9 cellular contexts compared by ENCODE assay signal in the genomic region with DNA sequence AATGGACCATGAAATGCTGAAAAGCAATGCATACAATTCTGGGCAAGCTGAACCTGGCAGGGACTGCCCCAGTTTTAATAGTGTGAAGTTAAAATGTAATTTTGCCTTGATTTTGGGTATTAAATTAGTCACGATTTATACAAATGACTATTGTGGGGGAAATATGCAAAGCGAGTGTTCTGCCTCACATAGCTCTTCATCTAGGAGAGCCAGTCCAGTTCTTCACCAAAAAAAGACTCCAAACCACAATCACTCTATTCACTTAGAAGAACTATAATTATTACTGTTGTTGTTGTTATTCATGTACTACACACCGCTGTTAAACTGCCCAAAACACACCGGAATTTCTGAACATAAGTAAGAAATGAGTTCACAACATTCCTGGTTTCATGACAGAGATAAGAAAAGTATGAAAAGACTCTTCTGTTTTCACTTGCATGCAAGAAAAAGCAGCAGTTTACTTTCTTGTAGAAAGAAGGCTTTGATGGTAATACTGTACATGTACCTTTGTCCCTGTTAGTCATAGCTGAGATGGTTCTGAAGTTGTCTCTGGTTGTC.
DNase-seq lines count a peak whose midpoint lies in the region; ATAC-seq and TF ChIP-seq lines count a peak whose summit lies in the region.
"Had no signal": no experiment of that assay in that cellular context is flagged by ENCODE, and none has a peak within 500 bp of the region (broad histone marks: within the 10 kb centered on the region; RNA-seq: fewer than 3 reads in every experiment).

No MANE protein-coding gene starts in this region.

- no peaks in the 10 kb centered on the region for H3K36me3 Mint-ChIP-seq in immature natural killer cell
- no peaks in the 10 kb centered on the region for H3K36me3 Mint-ChIP-seq in Calu3 (ENCODE audit: insufficient read depth, unreplicated experiment)
- H3K36me3 Mint-ChIP-seq: activated naive CD4-positive, alpha-beta T cell treated with anti-CD3 and anti-CD28 coated beads, Interleukin-2, amount 10 ng/mL, durations not matched to agents 7 days and 5 days had no signal

- H3K9me3 Mint-ChIP-seq in immature natural killer cell = no peaks in the 10 kb centered on the region
- H3K9me3 Mint-ChIP-seq in Calu3 (ENCODE audit: low read depth, unreplicated experiment) = no peaks in the 10 kb centered on the region
- H3K9me3 Mint-ChIP-seq: activated naive CD4-positive, alpha-beta T cell treated with anti-CD3 and anti-CD28 coated beads, Interleukin-2, amount 10 ng/mL, durations not matched to agents 7 days and 5 days had no signal

- H3K4me1 Mint-ChIP-seq in immature natural killer cell = no peaks in the 10 kb centered on the region
- peaks cover 13% of the 10 kb centered on the region for H3K4me1 Mint-ChIP-seq in Calu3 (ENCODE audit: low read depth, unreplicated experiment)
- H3K4me1 Mint-ChIP-seq: activated naive CD4-positive, alpha-beta T cell treated with anti-CD3 and anti-CD28 coated beads, Interleukin-2, amount 10 ng/mL, durations not matched to agents 7 days and 5 days had no signal

- BruUV-seq in Calu3 (replicated peaks; lab: Mats Ljungman, UMichigan) = no TSS peak

- DNase-seq in germinal center (ENCODE audit: low spot score) (peak; percentile 28), immature natural killer cell (no peak), Calu3 (no peak)
- no peak for DNase-seq in stimulated activated naive CD4-positive, alpha-beta T cell treated with Interleukin-2 at 50 U/mL for 16 hours (lab: John Stamatoyannopoulos, UW)
- DNase-seq: activated naive CD4-positive, alpha-beta T cell treated with anti-CD3 and anti-CD28 coated beads, Interleukin-2, amount 10 ng/mL, durations not matched to agents 7 days and 5 days; NCI-H1092 had no signal

- intact Hi-C loops in Calu3 (cut with micrococcal nuclease; ENCODE audit: unreplicated experiment) = no loop called here

- peaks cover 0 to 9% (median 3%) of the 10 kb centered on the region in 3 donors for H3K27me3 Mint-ChIP-seq in immature natural killer cell (ENCODE audit: low read depth in 3 of 3)
- no peaks in the 10 kb centered on the region for H3K27me3 Mint-ChIP-seq in Calu3 (ENCODE audit: unreplicated experiment)

- TF ChIP-seq CTCF in Calu3 (IDR thresholded peaks at IDR 0.05; ENCODE audit: unreplicated experiment) = no peak

- H3K4me3 Mint-ChIP-seq in immature natural killer cell (no peak overlapping the region), Calu3 (ENCODE audit: low read depth, unreplicated experiment) (no peak overlapping the region)
- H3K4me3 Mint-ChIP-seq: activated naive CD4-positive, alpha-beta T cell treated with anti-CD3 and anti-CD28 coated beads, Interleukin-2, amount 10 ng/mL, durations not matched to agents 7 days and 5 days had no signal

- H3K27ac Mint-ChIP-seq in immature natural killer cell (no peak overlapping the region), Calu3 (ENCODE audit: unreplicated experiment) (no peak overlapping the region)
- H3K27ac Mint-ChIP-seq: activated naive CD4-positive, alpha-beta T cell treated with anti-CD3 and anti-CD28 coated beads, Interleukin-2, amount 10 ng/mL, durations not matched to agents 7 days and 5 days had no signal

- CTCF ChIA-PET in Calu3 (lab: Charles Lee) = no interaction called here

- peak; percentile 89 for ATAC-seq in GM18517 (IDR thresholded peaks at IDR 0.05; ENCODE audit: unreplicated experiment)
- ATAC-seq in GM21367 (IDR thresholded peaks at IDR 0.05; ENCODE audit: unreplicated experiment) = peak; percentile 78
- ATAC-seq in HG03103 (IDR thresholded peaks at IDR 0.05; ENCODE audit: low read depth, unreplicated experiment) = peak; percentile 73
